Comparison of ENCODE assay signal across 1 cellular context in the genomic region with DNA sequence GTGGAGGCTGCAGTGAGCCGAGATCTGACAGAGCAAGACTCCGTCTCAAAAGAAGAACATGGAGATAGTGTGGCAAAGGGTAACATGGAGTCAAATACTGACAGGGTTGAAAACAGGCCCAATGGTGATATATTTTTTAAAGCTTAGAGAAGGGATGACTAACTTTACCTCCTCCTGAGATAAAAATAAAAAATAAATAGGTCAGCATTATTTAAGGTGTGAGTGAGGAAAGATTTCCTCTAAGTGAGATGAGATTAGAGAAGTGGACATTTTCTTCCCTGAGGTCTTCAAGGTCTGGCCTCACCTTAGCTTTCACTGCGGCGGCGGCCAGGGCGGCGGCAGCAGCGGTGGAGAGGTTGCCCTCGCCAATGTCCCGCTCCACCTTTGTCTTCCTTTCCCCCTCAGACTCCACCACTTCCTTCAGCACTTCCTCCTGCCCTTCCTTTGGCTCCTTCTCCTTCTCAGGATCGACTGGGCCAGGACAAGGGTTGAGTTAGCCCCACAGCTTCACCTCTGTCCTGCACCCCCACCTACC.
TF ChIP-seq lines count a peak whose summit lies in the region.

No MANE protein-coding gene starts in this region.

TF ChIP-seq in HCT116, 20 proteins besides CTCF, POLR2A, EP300 and RAD21:
- TF ChIP-seq POLR2AphosphoS5 (IDR thresholded peaks at IDR 0.05; ENCODE audit: low read depth, low read length), result peak; percentile 28; the same call in 1 of the 2 replicates
- no peak for TF ChIP-seq REST (IDR thresholded peaks at IDR 0.05; ENCODE audit: low read depth)
